Comparison of ENCODE assay signal across 19 cellular contexts in genomic region chr13:44268965-44269364, GRCh38.
"Had no signal": no experiment of that assay in that cellular context is flagged by ENCODE, and none has a peak within 500 bp of the region (broad histone marks: within the 10 kb centered on the region; RNA-seq: fewer than 3 reads in every experiment).

No MANE protein-coding gene starts in this region.

- DNase-seq: activated CD4-positive, alpha-beta T cell treated with anti-CD3 and anti-CD28 coated beads, Interleukin-2, amount 50 U/mL, for 1 hour; activated CD4-positive, CD25-positive, alpha-beta regulatory T cell treated with anti-CD3 and anti-CD28 coated beads, Interleukin-2, amount 50 U/mL, for 72 hours; activated CD8-positive, alpha-beta memory T cell treated with anti-CD3 and anti-CD28 coated beads for 24 hours; activated CD8-positive, alpha-beta memory T cell treated with anti-CD3 and anti-CD28 coated beads, Interleukin-2, amount 50 U/mL, for 48 hours; activated gamma-delta T cell treated with Interleukin-2 at 50 U/mL for 16 hours; amniotic stem cell; dorsolateral prefrontal cortex; foreskin melanocyte; head of caudate nucleus; kidney; midbrain; nephron progenitor cell; nucleus accumbens; stimulated activated naive CD4-positive, alpha-beta T cell treated with Interleukin-2 at 50 U/mL for 16 hours; upper lobe of right lung had no signal

- H3K27ac ChIP-seq: cardiac muscle cell, upper lobe of right lung, VCaP had no signal

- H3K27me3 ChIP-seq: cardiac muscle cell, dorsolateral prefrontal cortex, upper lobe of right lung had no signal

- H3K36me3 ChIP-seq: cardiac muscle cell, upper lobe of right lung had no signal

- FAIRE-seq: kidney had no signal

- H3K9me3 ChIP-seq: upper lobe of right lung had no signal

- ATAC-seq: left lobe of liver, upper lobe of right lung had no signal

- H3K4me3 ChIP-seq: cardiac muscle cell, dorsolateral prefrontal cortex, lung, upper lobe of right lung had no signal
